Comparison of ENCODE assay signal across 8 cellular contexts in genomic region chr3:33096103-33096868, GRCh38. TPM values are rescaled to one million over a fixed set of nuclear protein-coding genes. Genes with fewer than 3 reads are reported as not detected.
DNase-seq lines count a peak whose midpoint lies in the region; ATAC-seq and TF ChIP-seq lines count a peak whose summit lies in the region.

No MANE protein-coding gene starts in this region.

- no peak for TF ChIP-seq CTCF in neural crest cell (conservative IDR thresholded peaks at IDR 0.05)

- no peaks in the 10 kb centered on the region for H3K9me3 Mint-ChIP-seq in neural crest cell

- ATAC-seq in GM18870 (IDR thresholded peaks at IDR 0.05; ENCODE audit: unreplicated experiment) (peak; percentile 29), HG03108 (IDR thresholded peaks at IDR 0.05; ENCODE audit: unreplicated experiment) (peak; percentile 27)

- peaks cover 16% of the 10 kb centered on the region for H3K4me1 Mint-ChIP-seq in neural crest cell

- H3K27ac Mint-ChIP-seq in neural crest cell (ENCODE audit: unreplicated experiment) = peak overlapping the region; percentile 86

- peak overlapping the region; percentile 95 for H3K4me3 Mint-ChIP-seq in neural crest cell

- peak; percentile 41 for DNase-seq in AG08395 (ENCODE audit: low spot score)
- peak; percentile 69 for DNase-seq in OCI-M1 (lab: John Stamatoyannopoulos, UW)
- peak; percentile 29 for DNase-seq in activated gamma-delta T cell (lab: John Stamatoyannopoulos, UW)
- peak; percentile 35 for DNase-seq in foreskin melanocyte
- DNase-seq in neural crest cell (ENCODE audit: low read depth, low spot score) = peak; percentile 6
- DNase-seq in ureter (ENCODE audit: low spot score) = peak; percentile 50

- H3K36me3 Mint-ChIP-seq in neural crest cell (ENCODE audit: low read depth) = peaks cover 13% of the 10 kb centered on the region

- H3K27me3 Mint-ChIP-seq in neural crest cell (ENCODE audit: low read depth) = no peaks in the 10 kb centered on the region

RNA-seq across cellular contexts. Expression of gene GLB1, which starts 0.7 kb away (rescaled TPM):
- total RNA-seq in neural crest cell (42.7 and 44.9 TPM in 2 replicates), ureter (66.5 TPM)

RNA-seq across cellular contexts. Expression of gene TMPPE, which starts 0.7 kb away (rescaled TPM):
- total RNA-seq in neural crest cell (5.2 and 5.3 TPM in 2 replicates), ureter (13.4 TPM)

RNA-seq across cellular contexts. Expression of gene CRTAP, which starts 17.5 kb away (rescaled TPM):
- total RNA-seq in neural crest cell = 147 and 151 TPM in 2 replicates
- total RNA-seq in ureter = 167 TPM

Comparison
In these comparisons a context has a peak if more than half of its experiments do, and no peak if none do; other contexts are left out.
1. Peak in every context shown above with its lines: DNase-seq and ATAC-seq.
2. DNase-seq: peak in every context shown above with its lines; median percentile 69 in OCI-M1; 50 in ureter; 41 in AG08395; 35 in foreskin melanocyte; 29 in activated gamma-delta T cell; 6 in neural crest cell.